Comparison of ENCODE assay signal across 10 cellular contexts in the genomic region with DNA sequence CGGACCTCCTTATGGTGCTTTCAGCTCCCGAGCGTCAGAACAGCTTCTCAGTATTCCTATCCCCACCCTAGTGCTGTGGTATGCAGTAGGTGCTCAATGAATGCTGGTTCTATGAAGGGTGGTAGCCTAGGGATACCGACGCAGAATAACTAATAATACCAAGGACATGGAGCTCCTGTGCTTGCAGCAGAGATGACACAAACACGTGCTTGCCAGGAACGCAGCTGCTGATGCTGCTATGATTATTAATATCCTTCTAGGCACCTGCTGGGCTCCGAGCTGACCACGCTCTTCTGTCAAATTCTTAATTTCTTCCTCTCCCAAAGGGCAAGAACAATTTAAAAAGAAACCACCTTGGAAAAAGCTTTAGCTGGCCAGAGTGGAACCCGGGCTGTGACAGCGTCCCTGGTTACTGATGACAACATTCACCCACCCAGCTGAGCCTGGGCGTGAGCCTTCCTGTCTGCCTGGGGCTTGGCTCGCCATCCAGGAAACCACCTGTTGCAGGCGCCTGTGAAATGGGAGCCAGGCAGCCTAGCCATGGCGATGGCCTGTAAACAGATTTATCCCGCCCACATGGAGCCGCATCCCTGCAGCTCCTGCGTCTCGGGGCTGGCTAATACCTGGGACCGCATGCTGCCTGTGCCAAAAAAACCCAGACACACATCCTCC. TPM values are rescaled to one million over a fixed set of nuclear protein-coding genes. Genes with fewer than 3 reads are reported as not detected.
A peak's percentile ranks its signal among the peaks of the same experiment; 100 is the strongest.
DNase-seq lines count a peak whose midpoint lies in the region; ATAC-seq, FAIRE-seq and TF ChIP-seq lines count a peak whose summit lies in the region.
"Had no signal": no experiment of that assay in that cellular context is flagged by ENCODE, and none has a peak within 500 bp of the region (broad histone marks: within the 10 kb centered on the region; RNA-seq: fewer than 3 reads in every experiment).

No MANE protein-coding gene starts in this region.

- POLR2A ChIA-PET in activated CD8-positive, alpha-beta T cell treated with anti-CD3 and anti-CD28 coated beads for 36 hours (lab: Charles Lee): no interaction called here
- POLR2A ChIA-PET in activated CD8-positive, alpha-beta T cell treated with anti-CD3 and anti-CD28 coated beads, Interleukin-2, amount 10 ng/mL, durations not matched to agents 7 days and 5 days (lab: Charles Lee): interaction anchor here (0.6 to 1.0 kb wide), 2 partner anchors 24 to 746 kb away, joined by 3 read pairs; no protein-coding TSS in a partner anchor
- POLR2A ChIA-PET in activated CD4-positive, alpha-beta memory T cell treated with anti-CD3 and anti-CD28 coated beads for 36 hours (lab: Charles Lee): no interaction called here

- H3K9me3 ChIP-seq in right cardiac atrium (ENCODE audit: control insufficient read depth, low read length): no peaks in the 10 kb centered on the region
- peaks cover 0 to 3% of the 10 kb centered on the region in 2 donors for H3K9me3 ChIP-seq in transverse colon

- CTCF ChIA-PET in activated CD8-positive, alpha-beta T cell treated with anti-CD3 and anti-CD28 coated beads for 36 hours (lab: Charles Lee): interaction anchor here (1.2 kb wide), 1 partner anchor 26 kb away, joined by 3 read pairs; no protein-coding TSS in a partner anchor
- CTCF ChIA-PET in activated CD8-positive, alpha-beta T cell treated with anti-CD3 and anti-CD28 coated beads, Interleukin-2, amount 10 ng/mL, durations not matched to agents 7 days and 5 days (lab: Charles Lee): no interaction called here
- CTCF ChIA-PET in activated CD4-positive, alpha-beta memory T cell treated with anti-CD3 and anti-CD28 coated beads for 36 hours (lab: Charles Lee): interaction anchor here (0.6 kb wide), 1 partner anchor 749 kb away, joined by 3 read pairs; no protein-coding TSS in a partner anchor

- H3K27me3 ChIP-seq in right cardiac atrium (ENCODE audit: control insufficient read depth, insufficient read depth) (no peaks in the 10 kb centered on the region), transverse colon (no peaks in the 10 kb centered on the region)

- H3K4me1 Mint-ChIP-seq in activated CD8-positive, alpha-beta T cell treated with anti-CD3 and anti-CD28 coated beads for 36 hours (ENCODE audit: low read depth): no peaks in the 10 kb centered on the region
- peaks cover 4% of the 10 kb centered on the region for H3K4me1 Mint-ChIP-seq in activated CD8-positive, alpha-beta T cell treated with anti-CD3 and anti-CD28 coated beads, Interleukin-2, amount 10 ng/mL, durations not matched to agents 7 days and 5 days (ENCODE audit: low read depth)
- peaks cover 3% of the 10 kb centered on the region for H3K4me1 Mint-ChIP-seq in activated CD4-positive, alpha-beta memory T cell treated with anti-CD3 and anti-CD28 coated beads for 36 hours (ENCODE audit: low read depth)

- intact Hi-C loops in activated CD8-positive, alpha-beta T cell treated with anti-CD3 and anti-CD28 coated beads for 36 hours (cut with micrococcal nuclease): no loop called here
- intact Hi-C loops in right cardiac atrium (cut with DNase I) (no loop called here), transverse colon (cut with DNase I; ENCODE audit: low total_unique reads) (no loop called here)
- intact Hi-C loops in activated CD4-positive, alpha-beta memory T cell treated with anti-CD3 and anti-CD28 coated beads for 36 hours (cut with micrococcal nuclease): no loop called here

- TF ChIP-seq EP300 in transverse colon (IDR thresholded peaks at IDR 0.05; ENCODE audit: low read depth): no peak

- peaks cover 3% of the 10 kb centered on the region for H3K9me3 Mint-ChIP-seq in activated CD8-positive, alpha-beta T cell treated with anti-CD3 and anti-CD28 coated beads for 36 hours
- no peaks in the 10 kb centered on the region for H3K9me3 Mint-ChIP-seq in activated CD8-positive, alpha-beta T cell treated with anti-CD3 and anti-CD28 coated beads, Interleukin-2, amount 10 ng/mL, durations not matched to agents 7 days and 5 days (ENCODE audit: insufficient read depth)
- H3K9me3 Mint-ChIP-seq in activated CD4-positive, alpha-beta memory T cell treated with anti-CD3 and anti-CD28 coated beads for 36 hours: peaks cover under 1% of the 10 kb centered on the region
- H3K9me3 Mint-ChIP-seq: neural crest cell had no signal

- 59% methylated on average over 20 of the region's 20 CpGs for WGBS in right cardiac atrium
- WGBS in transverse colon (ENCODE audit: low coverage in 1 of 2), 2 donors: 34 to 36% methylated on average over 6 to 20 of the region's 20 CpGs

- no peaks in the 10 kb centered on the region for H3K36me3 ChIP-seq in transverse colon

- in situ Hi-C loops in transverse colon (cut with MboI; ENCODE audit: low pct_ligation_motif_present in 1 of 4, low pct_unique_long_range_greater_than_20kb in 1 of 4, low sequenced_read_pairs in 3 of 4): no loop called here

- peaks cover 5% of the 10 kb centered on the region for H3K27me3 Mint-ChIP-seq in activated CD8-positive, alpha-beta T cell treated with anti-CD3 and anti-CD28 coated beads for 36 hours
- peaks cover 13% of the 10 kb centered on the region for H3K27me3 Mint-ChIP-seq in activated CD8-positive, alpha-beta T cell treated with anti-CD3 and anti-CD28 coated beads, Interleukin-2, amount 10 ng/mL, durations not matched to agents 7 days and 5 days (ENCODE audit: low read depth)
- peaks cover 27% of the 10 kb centered on the region for H3K27me3 Mint-ChIP-seq in activated CD4-positive, alpha-beta memory T cell treated with anti-CD3 and anti-CD28 coated beads for 36 hours

- no peak for ATAC-seq in activated CD8-positive, alpha-beta T cell treated with anti-CD3 and anti-CD28 coated beads for 36 hours
- no peak for ATAC-seq in activated CD8-positive, alpha-beta T cell treated with anti-CD3 and anti-CD28 coated beads, Interleukin-2, amount 10 ng/mL, durations not matched to agents 7 days and 5 days
- ATAC-seq in right cardiac atrium: peak; percentile 37 to 82

- TF ChIP-seq CTCF in activated CD8-positive, alpha-beta T cell treated with anti-CD3 and anti-CD28 coated beads for 36 hours (IDR thresholded peaks at IDR 0.05): no peak
- no peak for TF ChIP-seq CTCF in transverse colon (IDR thresholded peaks at IDR 0.05)

- H3K27ac ChIP-seq in right cardiac atrium (ENCODE audit: low read length): peak overlapping the region; percentile 8
- H3K27ac ChIP-seq in transverse colon: peak overlapping the region; percentile 67 to 79 (median 68)

- DNase-seq in activated CD8-positive, alpha-beta T cell treated with anti-CD3 and anti-CD28 coated beads for 36 hours: peak; percentile 20
- DNase-seq in activated CD8-positive, alpha-beta T cell treated with anti-CD3 and anti-CD28 coated beads, Interleukin-2, amount 10 ng/mL, durations not matched to agents 7 days and 5 days: no peak
- DNase-seq in NCI-H774 (lab: John Stamatoyannopoulos, UW): peak; percentile 83
- DNase-seq in right cardiac atrium: peak in 2 of 3 donors; percentile 44 to 70
- DNase-seq in transverse colon: peak; percentile 80
- DNase-seq in H54 (ENCODE audit: insufficient read length, low spot score): no peak
- DNase-seq in activated CD4-positive, alpha-beta memory T cell treated with anti-CD3 and anti-CD28 coated beads for 36 hours: no peak
- no peak for DNase-seq in stimulated activated naive CD4-positive, alpha-beta T cell treated with Interleukin-2 at 50 U/mL for 16 hours (lab: John Stamatoyannopoulos, UW)
- DNase-seq: GOT3 had no signal

- TF ChIP-seq POLR2A in transverse colon (IDR thresholded peaks at IDR 0.05): no peak
- no peak for TF ChIP-seq POLR2A in H54 (IDR thresholded peaks at IDR 0.05; ENCODE audit: low read depth, low read length)

- H3K27ac Mint-ChIP-seq in activated CD8-positive, alpha-beta T cell treated with anti-CD3 and anti-CD28 coated beads for 36 hours: no peak overlapping the region
- H3K27ac Mint-ChIP-seq in activated CD8-positive, alpha-beta T cell treated with anti-CD3 and anti-CD28 coated beads, Interleukin-2, amount 10 ng/mL, durations not matched to agents 7 days and 5 days: no peak overlapping the region
- H3K27ac Mint-ChIP-seq in activated CD4-positive, alpha-beta memory T cell treated with anti-CD3 and anti-CD28 coated beads for 36 hours: no peak overlapping the region

- H3K4me1 ChIP-seq in right cardiac atrium (ENCODE audit: control insufficient read depth, insufficient read depth, low read length): peaks cover 6% of the 10 kb centered on the region
- H3K4me1 ChIP-seq in transverse colon: peaks cover 8 to 42% (median 12%) of the 10 kb centered on the region in 4 donors

- H3K4me3 ChIP-seq in right cardiac atrium (ENCODE audit: low read length) (no peak overlapping the region), transverse colon (peak overlapping the region in 1 of 4 donors; percentile 16)

- no peak for FAIRE-seq in H54 (lab: Jason Lieb, UNC)

- H3K4me3 Mint-ChIP-seq in activated CD8-positive, alpha-beta T cell treated with anti-CD3 and anti-CD28 coated beads for 36 hours: no peak overlapping the region
- H3K4me3 Mint-ChIP-seq in activated CD8-positive, alpha-beta T cell treated with anti-CD3 and anti-CD28 coated beads, Interleukin-2, amount 10 ng/mL, durations not matched to agents 7 days and 5 days: no peak overlapping the region
- no peak overlapping the region for H3K4me3 Mint-ChIP-seq in activated CD4-positive, alpha-beta memory T cell treated with anti-CD3 and anti-CD28 coated beads for 36 hours
- H3K4me3 Mint-ChIP-seq: neural crest cell had no signal

- no peaks in the 10 kb centered on the region for H3K36me3 Mint-ChIP-seq in activated CD8-positive, alpha-beta T cell treated with anti-CD3 and anti-CD28 coated beads for 36 hours (ENCODE audit: low read depth)
- H3K36me3 Mint-ChIP-seq in activated CD8-positive, alpha-beta T cell treated with anti-CD3 and anti-CD28 coated beads, Interleukin-2, amount 10 ng/mL, durations not matched to agents 7 days and 5 days (ENCODE audit: low read depth): no peaks in the 10 kb centered on the region
- H3K36me3 Mint-ChIP-seq in activated CD4-positive, alpha-beta memory T cell treated with anti-CD3 and anti-CD28 coated beads for 36 hours: no peaks in the 10 kb centered on the region

RNA-seq across cellular contexts. Expression of a gene that starts 28.8 kb away (rescaled TPM):
- total RNA-seq in activated CD8-positive, alpha-beta T cell treated with anti-CD3 and anti-CD28 coated beads for 36 hours: under 1 TPM; 0.31 to 0.59 TPM
- 1 to 10 TPM; 1.6 TPM for total RNA-seq in activated CD8-positive, alpha-beta T cell treated with anti-CD3 and anti-CD28 coated beads, Interleukin-2, amount 10 ng/mL, durations not matched to agents 7 days and 5 days
- 1 to 10 TPM; 6.4 to 9.1 (median 7.4) TPM for total RNA-seq in right cardiac atrium
- polyA plus RNA-seq in right cardiac atrium: 3.1 TPM
- 100 to 1,000 TPM in 1 of 4 donors, 10 to 100 TPM in 3; 71.1 to 118 (median 90.1) TPM for total RNA-seq in transverse colon
- under 1 TPM; 0.92 to 0.97 TPM for total RNA-seq in activated CD4-positive, alpha-beta memory T cell treated with anti-CD3 and anti-CD28 coated beads for 36 hours

Comparison
In these comparisons a context has a peak if more than half of its experiments do, and no peak if none do; other contexts are left out.
1. DNase-seq: peak in activated CD8-positive, alpha-beta T cell treated with anti-CD3 and anti-CD28 coated beads for 36 hours (single experiment), NCI-H774 (single experiment), right cardiac atrium (2 of 3) and transverse colon (single experiment); none in activated CD8-positive, alpha-beta T cell treated with anti-CD3 and anti-CD28 coated beads, Interleukin-2, amount 10 ng/mL, durations not matched to agents 7 days and 5 days (single experiment), H54 (single experiment), activated CD4-positive, alpha-beta memory T cell treated with anti-CD3 and anti-CD28 coated beads for 36 hours (single experiment) and stimulated activated naive CD4-positive, alpha-beta T cell treated with Interleukin-2 at 50 U/mL for 16 hours (single experiment).
2. ATAC-seq: peak in right cardiac atrium (2 of 2); none in activated CD8-positive, alpha-beta T cell treated with anti-CD3 and anti-CD28 coated beads for 36 hours (single experiment) and activated CD8-positive, alpha-beta T cell treated with anti-CD3 and anti-CD28 coated beads, Interleukin-2, amount 10 ng/mL, durations not matched to agents 7 days and 5 days (single experiment).
3. RNA of a gene that starts 28.8 kb away (total RNA-seq): 71.1 to 118 TPM in transverse colon; 6.4 to 9.1 TPM in right cardiac atrium, 1.6 TPM in activated CD8-positive, alpha-beta T cell treated with anti-CD3 and anti-CD28 coated beads, Interleukin-2, amount 10 ng/mL, durations not matched to agents 7 days and 5 days, 0.92 to 0.97 TPM in activated CD4-positive, alpha-beta memory T cell treated with anti-CD3 and anti-CD28 coated beads for 36 hours and 0.31 to 0.59 TPM in activated CD8-positive, alpha-beta T cell treated with anti-CD3 and anti-CD28 coated beads for 36 hours; every median in the first group is over 4 times any median in the second.